ENCODE assay signal across 25 cellular contexts in genomic region chr4:12734586-12734985, GRCh38.
A peak's percentile ranks its signal among the peaks of the same experiment; 100 is the strongest.
DNase-seq lines count a peak whose midpoint lies in the region; ATAC-seq and TF ChIP-seq lines count a peak whose summit lies in the region.
"Had no signal": no experiment of that assay in that cellular context is flagged by ENCODE, and none has a peak within 500 bp of the region (broad histone marks: within the 10 kb centered on the region; RNA-seq: fewer than 3 reads in every experiment).

No MANE protein-coding gene starts in this region.

- no peak overlapping the region for H2AFZ ChIP-seq in KMS-11 (ENCODE audit: low read depth)

- peak overlapping the region; percentile 19; the same call in 1 of the 2 replicates for H3K9ac ChIP-seq in KMS-11
- H3K9ac ChIP-seq: BLaER1 had no signal

- H3K4me3 Mint-ChIP-seq in stimulated activated naive B cell treated with anti-CD40 and anti-IgM and Interleukin-4, amounts not matched to agents 10 μg/mL and 1 μg/mL and 100 μg/mL, for 72 hours, result no peak overlapping the region
- H3K4me3 Mint-ChIP-seq: CD4-positive, alpha-beta T cell; T-helper 1 cell treated with Interleukin-12 subunit alpha and Interleukin-12 subunit beta and Interleukin-4 antibody, amounts not matched to agents 30 μg/mL and 1 μg/mL, for 36 hours had no signal

- no peaks in the 10 kb centered on the region for H4K20me1 ChIP-seq in KMS-11 (ENCODE audit: insufficient read depth)
- H4K20me1 ChIP-seq: BLaER1 had no signal

- H3K36me3 Mint-ChIP-seq in stimulated activated naive B cell treated with anti-CD40 and anti-IgM and Interleukin-4, amounts not matched to agents 10 μg/mL and 1 μg/mL and 100 μg/mL, for 72 hours, result no peaks in the 10 kb centered on the region

- peaks cover 12 to 17% of the 10 kb centered on the region in 2 donors for H3K27me3 Mint-ChIP-seq in stimulated activated naive B cell treated with anti-CD40 and anti-IgM and Interleukin-4, amounts not matched to agents 10 μg/mL and 1 μg/mL and 100 μg/mL, for 72 hours

- H3K4me3 ChIP-seq in KMS-11 (IDR thresholded peaks at IDR 0.05; ENCODE audit: insufficient read depth, low read depth, low read length), result no peak overlapping the region
- H3K4me3 ChIP-seq: BLaER1, SK-N-MC had no signal

- peaks cover 2 to 4% of the 10 kb centered on the region in 2 donors for H3K9me3 Mint-ChIP-seq in stimulated activated naive B cell treated with anti-CD40 and anti-IgM and Interleukin-4, amounts not matched to agents 10 μg/mL and 1 μg/mL and 100 μg/mL, for 72 hours
- H3K9me3 Mint-ChIP-seq: CD4-positive, alpha-beta T cell; T-helper 1 cell treated with Interleukin-12 subunit alpha and Interleukin-12 subunit beta and Interleukin-4 antibody, amounts not matched to agents 30 μg/mL and 1 μg/mL, for 36 hours had no signal

- H3K4me2 ChIP-seq in KMS-11, result peak overlapping the region; percentile 85
- H3K4me2 ChIP-seq: BLaER1 had no signal

- H3K27ac Mint-ChIP-seq in stimulated activated naive B cell treated with anti-CD40 and anti-IgM and Interleukin-4, amounts not matched to agents 10 μg/mL and 1 μg/mL and 100 μg/mL, for 72 hours, result no peak overlapping the region
- H3K27ac Mint-ChIP-seq: CD4-positive, alpha-beta T cell; T-helper 1 cell treated with Interleukin-12 subunit alpha and Interleukin-12 subunit beta and Interleukin-4 antibody, amounts not matched to agents 30 μg/mL and 1 μg/mL, for 36 hours had no signal

- H3K27me3 ChIP-seq in KMS-11 (ENCODE audit: insufficient read depth, low read depth), result no peaks in the 10 kb centered on the region
- H3K27me3 ChIP-seq: BLaER1 had no signal

- H3K36me3 ChIP-seq in KMS-11 (ENCODE audit: insufficient read depth), result no peaks in the 10 kb centered on the region
- H3K36me3 ChIP-seq: BLaER1 had no signal

- ATAC-seq in GM18867 (IDR thresholded peaks at IDR 0.05; ENCODE audit: unreplicated experiment) (peak; percentile 75), HG02885 (IDR thresholded peaks at IDR 0.05; ENCODE audit: poor library complexity, unreplicated experiment) (peak; percentile 47), GM21528 (IDR thresholded peaks at IDR 0.05; ENCODE audit: low FRiP score, unreplicated experiment) (no peak), GM19463 (IDR thresholded peaks at IDR 0.05; ENCODE audit: unreplicated experiment) (no peak)
- ATAC-seq in stimulated activated naive B cell treated with anti-CD40 and anti-IgM and Interleukin-4, amounts not matched to agents 10 μg/mL and 1 μg/mL and 100 μg/mL, for 72 hours (replicated peaks), result peak; percentile 90 to 92
- ATAC-seq: HCT116, Panc1 had no signal

- no peak for DNase-seq in stimulated activated naive B cell treated with anti-CD40 and anti-IgM and Interleukin-4, amounts not matched to agents 10 μg/mL and 1 μg/mL and 100 μg/mL, for 72 hours
- DNase-seq in glomerular visceral epithelial cell (ENCODE audit: extremely low spot score), result no peak
- DNase-seq: CD4-positive, alpha-beta T cell; DMS53; Karpas-422; NCI-H1105 treated with DMSO at 0.1 percent for 48 hours; NCI-H146; NCI-H1930; NCI-H446 treated with DMSO at 0.1 percent for 48 hours; NCI-H526; NCI-H82; SIG-M5; SW 1271; T-helper 9 cell had no signal

- H3K27ac ChIP-seq in KMS-11, result peak overlapping the region; percentile 84
- H3K27ac ChIP-seq: BLaER1, HL-60, SK-N-MC had no signal

- H3K4me1 ChIP-seq in KMS-11 (ENCODE audit: low read depth, poor library complexity, severe bottlenecking), result peaks cover 81% of the 10 kb centered on the region
- H3K4me1 ChIP-seq: BLaER1 had no signal

- peaks cover 61% of the 10 kb centered on the region; the same call in 1 of the 2 replicates for H3K79me2 ChIP-seq in KMS-11 (ENCODE audit: insufficient read depth, low read depth)

- no peak for TF ChIP-seq CTCF in KMS-11 (conservative IDR thresholded peaks at IDR 0.05; ENCODE audit: low read depth, low read length)

- H3K4me1 Mint-ChIP-seq in stimulated activated naive B cell treated with anti-CD40 and anti-IgM and Interleukin-4, amounts not matched to agents 10 μg/mL and 1 μg/mL and 100 μg/mL, for 72 hours, result peaks cover 2 to 10% of the 10 kb centered on the region in 2 donors

Comparison
In these comparisons a context has a peak if more than half of its experiments do, and no peak if none do; other contexts are left out.
1. ATAC-seq: peak in GM18867 (single experiment), HG02885 (single experiment) and stimulated activated naive B cell treated with anti-CD40 and anti-IgM and Interleukin-4, amounts not matched to agents 10 μg/mL and 1 μg/mL and 100 μg/mL, for 72 hours (2 of 2); none in GM21528 (single experiment) and GM19463 (single experiment).